In the genomic region with DNA sequence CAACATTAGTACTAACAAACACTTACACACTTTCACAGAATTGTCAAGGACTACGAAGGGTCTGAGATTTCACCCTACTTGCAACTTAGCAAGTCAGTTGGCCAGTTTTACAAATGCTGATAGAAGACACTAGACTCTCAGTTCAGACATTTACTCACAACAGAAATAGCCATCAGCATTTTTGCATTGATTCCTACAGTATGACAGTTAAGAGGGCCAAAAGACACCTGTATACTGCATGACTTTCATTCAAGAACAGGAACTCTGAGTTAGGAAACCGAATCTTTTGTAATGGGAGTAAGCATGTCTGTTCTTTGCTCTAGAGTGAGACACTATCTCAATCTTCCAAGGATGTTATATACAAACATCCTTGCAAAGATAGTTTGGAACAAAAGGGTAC, we compare ENCODE assay signal across 32 cellular contexts.
"Had no signal": no experiment of that assay in that cellular context is flagged by ENCODE, and none has a peak within 500 bp of the region (broad histone marks: within the 10 kb centered on the region; RNA-seq: fewer than 3 reads in every experiment).

No MANE protein-coding gene starts in this region.

- DNase-seq: activated effector memory CD4-positive, alpha-beta T cell treated with anti-CD3 and anti-CD28 coated beads, Interleukin-2, amount 50 U/mL, for 16 hours; activated effector memory CD4-positive, alpha-beta T cell treated with Interleukin-2 at 50 U/mL for 16 hours; activated gamma-delta T cell; activated gamma-delta T cell treated with Interleukin-2 at 50 U/mL for 16 hours; activated naive CD4-positive, alpha-beta T cell; activated naive CD4-positive, alpha-beta T cell treated with anti-CD3 and anti-CD28 coated beads for 36 hours; activated naive CD4-positive, alpha-beta T cell treated with anti-CD3 and anti-CD28 coated beads, Interleukin-2, amount 10 ng/mL, durations not matched to agents 7 days and 5 days; activated naive CD4-positive, alpha-beta T cell treated with anti-CD3 and anti-CD28 coated beads, Interleukin-2, amount 50 U/mL, for 16 hours; activated naive CD4-positive, alpha-beta T cell treated with Interleukin-2 at 50 U/mL for 16 hours; activated naive CD8-positive, alpha-beta T cell treated with anti-CD3 and anti-CD28 coated beads for 36 hours; activated naive CD8-positive, alpha-beta T cell treated with anti-CD3 and anti-CD28 coated beads, Interleukin-2, amount 10 ng/mL, durations not matched to agents 7 days and 5 days; activated naive CD8-positive, alpha-beta T cell treated with anti-CD3 and anti-CD28 coated beads, Interleukin-2, amount 50 U/mL, for 24 hours; activated T-cell treated with anti-CD3 and anti-CD28 coated beads, Interleukin-2, amount 50 U/mL, for 1 hour; activated T-cell treated with anti-CD3 and anti-CD28 coated beads, Interleukin-2, amount 50 U/mL, for 24 hours; activated T-cell treated with anti-CD3 and anti-CD28 coated beads, Interleukin-2, amount 50 U/mL, for 4 hours; activated T-cell treated with anti-CD3 and anti-CD28 coated beads, Interleukin-2, amount 50 U/mL, for 48 hours; activated T-cell treated with anti-CD3 and anti-CD28 coated beads, Interleukin-2, amount 50 U/mL, for 72 hours; adrenal gland; amniotic stem cell; amygdala; anterior cingulate cortex; aorta; body of pancreas; brain microvascular endothelial cell; caudate nucleus; central memory CD4-positive, alpha-beta T cell; cerebellar nuclear complex had no signal

- H3K4me3 ChIP-seq: adrenal gland, ascending aorta, body of pancreas, breast epithelium, cardiac muscle cell had no signal

- FAIRE-seq: astrocyte, bronchial epithelial cell had no signal

- H3K27me3 ChIP-seq: adrenal gland, ascending aorta, body of pancreas, brain microvascular endothelial cell, breast epithelium, cardiac muscle cell had no signal

- H3K4me1 ChIP-seq: adrenal gland, ascending aorta, body of pancreas, breast epithelium had no signal

- H3K27ac ChIP-seq: adrenal gland, ascending aorta, body of pancreas, brain microvascular endothelial cell, breast epithelium, cardiac muscle cell had no signal

- H3K36me3 ChIP-seq: brain microvascular endothelial cell, breast epithelium, cardiac muscle cell had no signal

- H3K9me3 ChIP-seq: adrenal gland, ascending aorta, body of pancreas, breast epithelium had no signal
